ENCODE assay signal across 26 cellular contexts in the genomic region with DNA sequence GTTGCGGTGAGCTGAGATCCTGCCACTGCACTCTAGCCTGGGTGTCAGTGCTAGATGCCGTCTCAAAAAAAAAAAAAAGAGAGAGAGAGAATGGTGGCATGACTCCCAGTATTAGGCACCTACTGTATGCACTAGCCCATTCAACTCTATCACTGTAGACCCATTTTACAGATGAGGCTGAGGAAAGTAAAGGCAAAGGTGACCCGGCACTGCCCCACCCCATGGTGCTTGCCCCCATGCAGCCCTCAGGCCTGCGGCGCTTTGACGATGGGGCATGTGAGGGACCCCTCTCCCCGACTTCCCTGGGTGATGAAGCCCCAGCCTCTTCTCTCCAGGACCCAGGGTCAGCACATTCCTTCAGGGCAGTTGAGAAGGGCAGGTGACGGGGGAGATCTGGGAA. TPM values are rescaled to one million over a fixed set of nuclear protein-coding genes. Genes with fewer than 3 reads are reported as not detected.
"Had no signal": no experiment of that assay in that cellular context is flagged by ENCODE, and none has a peak within 500 bp of the region (broad histone marks: within the 10 kb centered on the region; RNA-seq: fewer than 3 reads in every experiment).

No MANE protein-coding gene starts in this region.

- H3K4me3 ChIP-seq: coronary artery, esophagus squamous epithelium, gastroesophageal sphincter, heart right ventricle had no signal

- H3K9me3 ChIP-seq: esophagus squamous epithelium, gastroesophageal sphincter, heart right ventricle had no signal

- H3K36me3 ChIP-seq: brain microvascular endothelial cell, esophagus squamous epithelium, gastroesophageal sphincter, heart right ventricle had no signal

- H3K27ac ChIP-seq: brain microvascular endothelial cell, coronary artery, esophagus squamous epithelium, gastroesophageal sphincter, heart right ventricle had no signal

- ATAC-seq: activated T-cell treated with anti-CD3 and anti-CD28 coated beads, Interleukin-2, amount 50 U/mL, for 4 hours; activated T-helper 17 cell treated with anti-CD3 and anti-CD28 coated beads, Interleukin-2, amount 50 U/mL, for 72 hours; gastroesophageal sphincter; heart right ventricle; T-helper 17 cell had no signal

- DNase-seq: activated CD4-positive, alpha-beta memory T cell treated with anti-CD3 and anti-CD28 coated beads, Interleukin-2, amount 10 ng/mL, durations not matched to agents 7 days and 5 days; activated CD4-positive, alpha-beta T cell treated with anti-CD3 and anti-CD28 coated beads for 1 hour; activated CD4-positive, alpha-beta T cell treated with anti-CD3 and anti-CD28 coated beads for 4 hours; activated CD4-positive, alpha-beta T cell treated with anti-CD3 and anti-CD28 coated beads, Interleukin-2, amount 10 ng/mL, durations not matched to agents 7 days and 5 days; activated CD4-positive, alpha-beta T cell treated with anti-CD3 and anti-CD28 coated beads, Interleukin-2, amount 50 U/mL, for 4 hours; activated effector memory CD4-positive, alpha-beta T cell treated with Interleukin-2 at 50 U/mL for 16 hours; activated gamma-delta T cell treated with Interleukin-2 at 50 U/mL for 16 hours; activated naive CD4-positive, alpha-beta T cell treated with anti-CD3 and anti-CD28 coated beads, Interleukin-2, amount 50 U/mL, for 16 hours; activated naive CD4-positive, alpha-beta T cell treated with Interleukin-2 at 50 U/mL for 16 hours; activated T-cell treated with anti-CD3 and anti-CD28 coated beads, Interleukin-2, amount 50 U/mL, for 4 hours; amniotic stem cell; anterior cingulate cortex; brain microvascular endothelial cell; effector CD4-positive, alpha-beta T cell; effector memory CD8-positive, alpha-beta T cell; erythroblast; esophagus squamous epithelium; foreskin melanocyte; heart right ventricle; T-helper 1 cell; T-helper 17 cell had no signal

- FAIRE-seq: astrocyte, bronchial epithelial cell had no signal

RNA-seq across cellular contexts. Expression of gene NPAS1, which starts 7.3 kb away (rescaled TPM):
- total RNA-seq: activated CD4-positive, alpha-beta T cell treated with anti-CD3 and anti-CD28 coated beads, Interleukin-2, amount 10 ng/mL, durations not matched to agents 7 days and 5 days had no signal
